In genomic region chr10:34114914-34115313, GRCh38 we compare ENCODE assay signal across 21 cellular contexts.
DNase-seq lines count a peak whose midpoint lies in the region; ATAC-seq and TF ChIP-seq lines count a peak whose summit lies in the region.
"Had no signal": no experiment of that assay in that cellular context is flagged by ENCODE, and none has a peak within 500 bp of the region (broad histone marks: within the 10 kb centered on the region; RNA-seq: fewer than 3 reads in every experiment).

No MANE protein-coding gene starts in this region.

- peaks cover 4 to 34% of the 10 kb centered on the region in 2 experiments for H3K36me3 ChIP-seq in mesenchymal stem cell (ENCODE audit: control insufficient read depth in 1 of 2, insufficient read depth in 2 of 2, low read depth in 1 of 2, low read length in 2 of 2)
- no peaks in the 10 kb centered on the region for H3K36me3 ChIP-seq in CD8-positive, alpha-beta T cell (ENCODE audit: insufficient read depth, low read length)
- H3K36me3 ChIP-seq: BE2C had no signal

- no peak overlapping the region for H2AFZ ChIP-seq in mesenchymal stem cell (ENCODE audit: low read depth, low read length)
- H2AFZ ChIP-seq: GM23338 had no signal

- no peak for TF ChIP-seq CTCF in osteocyte (IDR thresholded peaks at IDR 0.05)
- no peak for TF ChIP-seq CTCF in CD8-positive, alpha-beta T cell (IDR thresholded peaks at IDR 0.05)

- no peak overlapping the region for H2BK120ac ChIP-seq in mesenchymal stem cell (ENCODE audit: low read depth, low read length)

- DNase-seq in NCI-H69 (lab: John Stamatoyannopoulos, UW) (peak; percentile 63), mesenchymal stem cell (no peak), osteocyte (ENCODE audit: extremely low spot score, unreplicated experiment) (peak; percentile 38), NOMO-1 (lab: John Stamatoyannopoulos, UW; ENCODE audit: unreplicated experiment in 2 of 2) (no peak)
- DNase-seq in CD8-positive, alpha-beta T cell = no peak
- DNase-seq: 8988T; ACHN; AML-193; BE2C; Caco-2; CD4-positive, alpha-beta T cell; DMS153; DND-41; H9 had no signal

- H3K23ac ChIP-seq in mesenchymal stem cell (ENCODE audit: low read length in 2 of 2) = no peak overlapping the region

- POLR2A ChIA-PET in CD8-positive, alpha-beta T cell (lab: Charles Lee) = no interaction called here

- peaks cover 7% of the 10 kb centered on the region for H3K79me1 ChIP-seq in mesenchymal stem cell (replicated peaks; ENCODE audit: low read length, poor library complexity, severe bottlenecking)

- no peaks in the 10 kb centered on the region for H3K9me3 ChIP-seq in mesenchymal stem cell (ENCODE audit: control insufficient read depth, low read length)
- H3K9me3 ChIP-seq in CD8-positive, alpha-beta T cell (ENCODE audit: low read length) = no peaks in the 10 kb centered on the region
- H3K9me3 ChIP-seq: A549, BE2C, Caco-2 had no signal

- H4K91ac ChIP-seq in mesenchymal stem cell (ENCODE audit: low read length) = peak overlapping the region; percentile 56

- no peak overlapping the region for H3K4me3 Mint-ChIP-seq in osteocyte (ENCODE audit: unreplicated experiment)
- H3K4me3 Mint-ChIP-seq in CD8-positive, alpha-beta T cell = no peak overlapping the region
- H3K4me3 Mint-ChIP-seq: CD14-positive monocyte; CD4-positive, alpha-beta T cell; GM23338; H9 had no signal

- H3K27ac ChIP-seq in mesenchymal stem cell (ENCODE audit: low read length, poor library complexity, severe bottlenecking) = no peak overlapping the region
- no peak overlapping the region for H3K27ac ChIP-seq in CD8-positive, alpha-beta T cell (ENCODE audit: low read depth, low read length)
- H3K27ac ChIP-seq: A549; BLaER1 treated with 17β-estradiol and CSF1 and Interleukin-3, amounts not matched to agents 10 nM and 100 nM had no signal

- H3K4ac ChIP-seq in mesenchymal stem cell (ENCODE audit: low read depth in 1 of 2, low read length in 2 of 2) = peak overlapping the region; percentile 59 to 66

- H3K4me3 ChIP-seq in mesenchymal stem cell (ENCODE audit: insufficient read depth in 1 of 2, low read depth in 1 of 2, low read length in 2 of 2) = no peak overlapping the region
- no peak overlapping the region for H3K4me3 ChIP-seq in CD8-positive, alpha-beta T cell (ENCODE audit: low read depth, low read length)
- H3K4me3 ChIP-seq: A549; BLaER1 treated with 17β-estradiol and CSF1 and Interleukin-3, amounts not matched to agents 10 nM and 100 nM; GM12878; GM23338 had no signal

- ATAC-seq in GM18520 (IDR thresholded peaks at IDR 0.05; ENCODE audit: unreplicated experiment) = no peak
- no peak for ATAC-seq in CD8-positive, alpha-beta T cell
- ATAC-seq: A549, GM12878, GM23338, HCT116 had no signal

- no peaks in the 10 kb centered on the region for H3K27me3 ChIP-seq in mesenchymal stem cell (ENCODE audit: control insufficient read depth in 1 of 2, insufficient read depth in 1 of 2, low read length in 2 of 2)
- H3K27me3 ChIP-seq in CD8-positive, alpha-beta T cell (ENCODE audit: insufficient read depth, low read length) = no peaks in the 10 kb centered on the region
- H3K27me3 ChIP-seq: BE2C; BLaER1 treated with 17β-estradiol and CSF1 and Interleukin-3, amounts not matched to agents 10 nM and 100 nM had no signal

- no peak overlapping the region for H2AK5ac ChIP-seq in mesenchymal stem cell (ENCODE audit: low read length, severe bottlenecking)

- no peak overlapping the region for H2BK15ac ChIP-seq in mesenchymal stem cell (ENCODE audit: low read depth, poor library complexity, severe bottlenecking)

- no peaks in the 10 kb centered on the region for H3K27me3 Mint-ChIP-seq in osteocyte (ENCODE audit: unreplicated experiment)
- H3K27me3 Mint-ChIP-seq in CD8-positive, alpha-beta T cell (ENCODE audit: low read depth) = no peaks in the 10 kb centered on the region
- H3K27me3 Mint-ChIP-seq: CD4-positive, alpha-beta T cell had no signal

- H3K4me1 ChIP-seq in mesenchymal stem cell (ENCODE audit: control insufficient read depth, insufficient read depth, low read depth, low read length) = peaks cover 1% of the 10 kb centered on the region
- no peaks in the 10 kb centered on the region for H3K4me1 ChIP-seq in CD8-positive, alpha-beta T cell (ENCODE audit: insufficient read depth, low read length)
- H3K4me1 ChIP-seq: A549, Caco-2 had no signal

- WGBS in mesenchymal stem cell = 98% methylated on average over 8 of the region's 10 CpGs

- peak overlapping the region; percentile 16 to 32 for H3K18ac ChIP-seq in mesenchymal stem cell (ENCODE audit: low read depth in 1 of 2, low read length in 2 of 2)

- peak overlapping the region in 1 of 2 experiments; percentile 65 for H2BK12ac ChIP-seq in mesenchymal stem cell (ENCODE audit: low read length in 2 of 2)

- H2BK5ac ChIP-seq in mesenchymal stem cell (ENCODE audit: low read depth, low read length, poor library complexity, severe bottlenecking) = no peak overlapping the region

- intact Hi-C loops in CD8-positive, alpha-beta T cell (cut with DNase I, micrococcal nuclease) = no loop called here

- H3K9ac ChIP-seq in mesenchymal stem cell (ENCODE audit: low read length) = no peak overlapping the region
- H3K9ac ChIP-seq: BLaER1 treated with 17β-estradiol and CSF1 and Interleukin-3, amounts not matched to agents 10 nM and 100 nM had no signal

- H3K36me3 Mint-ChIP-seq in osteocyte (ENCODE audit: unreplicated experiment) = peaks cover 13% of the 10 kb centered on the region
- no peaks in the 10 kb centered on the region for H3K36me3 Mint-ChIP-seq in CD8-positive, alpha-beta T cell
- H3K36me3 Mint-ChIP-seq: CD14-positive monocyte had no signal

- H3K4me1 Mint-ChIP-seq in osteocyte (ENCODE audit: unreplicated experiment) = peaks cover 8% of the 10 kb centered on the region
- no peaks in the 10 kb centered on the region for H3K4me1 Mint-ChIP-seq in CD8-positive, alpha-beta T cell (ENCODE audit: low read depth)
- H3K4me1 Mint-ChIP-seq: CD14-positive monocyte had no signal

- H3K9me3 Mint-ChIP-seq in osteocyte (ENCODE audit: unreplicated experiment) = no peaks in the 10 kb centered on the region
- no peaks in the 10 kb centered on the region for H3K9me3 Mint-ChIP-seq in CD8-positive, alpha-beta T cell
- H3K9me3 Mint-ChIP-seq: CD4-positive, alpha-beta T cell; GM23338; H9 had no signal

- no peak overlapping the region for H3K4me2 ChIP-seq in mesenchymal stem cell (ENCODE audit: low read length, poor library complexity, severe bottlenecking)
- H3K4me2 ChIP-seq: A549; BLaER1 treated with 17β-estradiol and CSF1 and Interleukin-3, amounts not matched to agents 10 nM and 100 nM; GM23338 had no signal

- peak overlapping the region; percentile 27 for H4K8ac ChIP-seq in mesenchymal stem cell (ENCODE audit: low read length)

- CTCF ChIA-PET in CD8-positive, alpha-beta T cell (lab: Charles Lee) = no interaction called here

- H3K14ac ChIP-seq in mesenchymal stem cell (ENCODE audit: low read length in 2 of 2) = peak overlapping the region in 1 of 2 experiments; percentile 41

- H3K27ac Mint-ChIP-seq in osteocyte (ENCODE audit: unreplicated experiment) = no peak overlapping the region
- H3K27ac Mint-ChIP-seq in CD8-positive, alpha-beta T cell = no peak overlapping the region
- H3K27ac Mint-ChIP-seq: CD14-positive monocyte; CD4-positive, alpha-beta T cell; GM23338 had no signal

Comparison
In these comparisons a context has a peak if more than half of its experiments do, and no peak if none do; other contexts are left out.
1. DNase-seq: peak in NCI-H69 (single experiment) and osteocyte (single experiment); none in mesenchymal stem cell (single experiment), NOMO-1 (0 of 2) and CD8-positive, alpha-beta T cell (0 of 7).